ENCODE assay signal across 9 cellular contexts in the genomic region with DNA sequence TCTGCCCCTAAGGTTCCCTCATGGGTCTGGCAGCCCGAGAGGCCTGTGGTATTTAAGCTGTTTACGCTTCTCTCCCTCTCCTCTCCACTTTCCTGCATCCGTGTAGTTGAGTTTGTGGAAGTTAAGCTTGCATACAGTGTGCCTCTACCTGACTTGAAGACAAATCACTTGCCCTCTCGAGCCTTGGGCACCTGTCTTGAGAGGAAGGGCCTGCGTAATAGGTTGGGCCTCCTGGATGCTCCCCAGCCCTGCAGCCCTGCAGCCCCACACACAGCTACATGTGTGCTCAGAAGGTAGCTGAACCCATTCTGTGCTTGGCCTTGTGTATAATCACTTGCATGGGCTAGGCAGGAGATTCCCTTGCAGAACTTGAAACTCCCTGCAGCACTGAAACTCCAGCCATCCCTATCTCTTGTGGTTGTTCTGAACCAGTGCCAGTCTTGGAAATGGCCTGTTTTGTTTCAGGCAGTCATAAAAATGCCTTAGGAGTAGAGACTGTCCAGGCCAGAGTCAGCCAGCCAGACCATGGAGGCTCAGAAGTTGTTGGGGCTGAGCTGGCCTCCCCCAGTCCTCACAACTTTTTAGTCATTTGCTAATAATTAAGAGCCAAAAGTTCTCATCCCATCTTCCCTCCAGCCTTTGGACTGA.
DNase-seq lines count a peak whose midpoint lies in the region; ATAC-seq and TF ChIP-seq lines count a peak whose summit lies in the region.
"Had no signal": no experiment of that assay in that cellular context is flagged by ENCODE, and none has a peak within 500 bp of the region (broad histone marks: within the 10 kb centered on the region; RNA-seq: fewer than 3 reads in every experiment).

No MANE protein-coding gene starts in this region.

- peak overlapping the region; percentile 45 for H3K27ac ChIP-seq in SJSA1
- no peak overlapping the region for H3K27ac ChIP-seq in foreskin keratinocyte

- H3K27me3 ChIP-seq in Caco-2 (replicated peaks; ENCODE audit: control insufficient read depth, insufficient read depth, low read length), result no peaks in the 10 kb centered on the region
- H3K27me3 ChIP-seq in SJSA1 (replicated peaks), result no peaks in the 10 kb centered on the region
- no peaks in the 10 kb centered on the region for H3K27me3 ChIP-seq in foreskin keratinocyte

- H3K36me3 Mint-ChIP-seq in Caco-2 (ENCODE audit: insufficient read depth, unreplicated experiment), result peaks cover 7% of the 10 kb centered on the region

- DNase-seq in Caco-2, result no peak
- DNase-seq in SJSA1 (ENCODE audit: low read depth in 1 of 2, low spot score in 2 of 2), result peak in 1 of 2 experiments; percentile 33
- peak; percentile 88 for DNase-seq in fibroblast of peridontal ligament (ENCODE audit: extremely low read depth)
- peak; percentile 81 for DNase-seq in posterior vena cava (ENCODE audit: low spot score)
- no peak for DNase-seq in effector CD4-positive, alpha-beta T cell
- DNase-seq in foreskin keratinocyte, result no peak
- DNase-seq in NOMO-1 (lab: John Stamatoyannopoulos, UW; ENCODE audit: unreplicated experiment in 2 of 2), result no peak

- peaks cover 24% of the 10 kb centered on the region for H3K4me1 Mint-ChIP-seq in Caco-2 (ENCODE audit: low read depth, unreplicated experiment)

- H3K9me3 Mint-ChIP-seq in Caco-2 (ENCODE audit: unreplicated experiment), result no peaks in the 10 kb centered on the region

- H3K4me1 ChIP-seq in Caco-2, result peaks cover 18% of the 10 kb centered on the region
- H3K4me1 ChIP-seq in SJSA1 (replicated peaks), result peaks cover 32% of the 10 kb centered on the region
- peaks cover 7% of the 10 kb centered on the region for H3K4me1 ChIP-seq in foreskin keratinocyte

- TF ChIP-seq CTCF in Caco-2 (IDR thresholded peaks at IDR 0.05; ENCODE audit: insufficient read depth in 1 of 2, low read depth in 1 of 2, low read length in 1 of 2, severe bottlenecking in 1 of 2, unreplicated experiment in 1 of 2) (no peak), foreskin keratinocyte (conservative IDR thresholded peaks at IDR 0.05) (no peak)

- no TSS peak for BruUV-seq in Caco-2 (replicated peaks; lab: Mats Ljungman, UMichigan)

- intact Hi-C loops in Caco-2 (cut with micrococcal nuclease; ENCODE audit: unreplicated experiment) (no loop called here), posterior vena cava (cut with DNase I) (loop anchor here in 1 of 2 donors (5.0 kb wide), 1 partner anchor 263 kb away; no protein-coding TSS in a partner anchor)

- H3K4me3 Mint-ChIP-seq in Caco-2 (ENCODE audit: unreplicated experiment), result no peak overlapping the region

- POLR2A ChIA-PET in Caco-2 (lab: Charles Lee), result no interaction called here

- peak overlapping the region; percentile 73 for H3K27ac Mint-ChIP-seq in Caco-2 (ENCODE audit: unreplicated experiment)

- H3K27me3 Mint-ChIP-seq in Caco-2 (ENCODE audit: insufficient read depth, unreplicated experiment), result no peaks in the 10 kb centered on the region

- CTCF ChIA-PET in Caco-2 (lab: Charles Lee), result no interaction called here

- H3K36me3 ChIP-seq in Caco-2 (ENCODE audit: control insufficient read depth, insufficient read depth, low read length) (no peaks in the 10 kb centered on the region), SJSA1 (peaks cover 8% of the 10 kb centered on the region; the same call in 1 of the 2 replicates)

- ATAC-seq in foreskin keratinocyte (no peak), GM18511 (IDR thresholded peaks at IDR 0.05; ENCODE audit: unreplicated experiment) (no peak)

- H3K9me3 ChIP-seq in Caco-2 (no peaks in the 10 kb centered on the region), SJSA1 (replicated peaks) (no peaks in the 10 kb centered on the region)

- H3K4me3 ChIP-seq in Caco-2 (ENCODE audit: low read depth, low read length), result no peak overlapping the region
- H3K4me3 ChIP-seq in SJSA1, result no peak overlapping the region
- H3K4me3 ChIP-seq: K562 had no signal

Comparison
In these comparisons a context has a peak if more than half of its experiments do, and no peak if none do; other contexts are left out.
1. DNase-seq: peak in fibroblast of peridontal ligament (single experiment) and posterior vena cava (single experiment); none in Caco-2 (0 of 2), effector CD4-positive, alpha-beta T cell (single experiment), foreskin keratinocyte (0 of 2) and NOMO-1 (0 of 2).